9 cellular contexts compared by ENCODE assay signal in genomic region chr3:24522155-24522579, GRCh38. TPM values are rescaled to one million over a fixed set of nuclear protein-coding genes. Genes with fewer than 3 reads are reported as not detected.
DNase-seq lines count a peak whose midpoint lies in the region; ATAC-seq and TF ChIP-seq lines count a peak whose summit lies in the region.
"Had no signal": no experiment of that assay in that cellular context is flagged by ENCODE, and none has a peak within 500 bp of the region (broad histone marks: within the 10 kb centered on the region; RNA-seq: fewer than 3 reads in every experiment).

No MANE protein-coding gene starts in this region.

- DNase-seq in right lobe of liver (peak in 1 of 3 donors; percentile 47), GM20000 (ENCODE audit: low spot score) (no peak), GM13976 (ENCODE audit: low spot score) (no peak)
- DNase-seq: NCI-H1105 had no signal

- peaks cover 79% of the 10 kb centered on the region for H3K27me3 ChIP-seq in HUES64 (ENCODE audit: insufficient read depth, low read length)
- H3K27me3 ChIP-seq in duodenal mucosa (ENCODE audit: control insufficient read depth in 1 of 2, insufficient read depth in 2 of 2, low read length in 2 of 2) = peaks cover 4 to 16% of the 10 kb centered on the region in 2 donors
- no peaks in the 10 kb centered on the region for H3K27me3 ChIP-seq in right lobe of liver

- H3K9ac ChIP-seq in HUES64 (ENCODE audit: low read depth, low read length) (no peak overlapping the region), duodenal mucosa (ENCODE audit: low read depth in 1 of 2, low read length in 2 of 2) (no peak overlapping the region)

- H3K27me3 Mint-ChIP-seq in stimulated activated memory B cell treated with anti-CD40 and anti-IgM and Interleukin-4, amounts not matched to agents 10 μg/mL and 1 μg/mL and 100 μg/mL, for 72 hours = peaks cover 41% of the 10 kb centered on the region

- peak overlapping the region; percentile 46 for H3K4me3 Mint-ChIP-seq in stimulated activated memory B cell treated with anti-CD40 and anti-IgM and Interleukin-4, amounts not matched to agents 10 μg/mL and 1 μg/mL and 100 μg/mL, for 72 hours

- no peaks in the 10 kb centered on the region for H3K36me3 ChIP-seq in HUES64 (ENCODE audit: insufficient read depth, low read length)
- no peaks in the 10 kb centered on the region for H3K36me3 ChIP-seq in duodenal mucosa (ENCODE audit: control insufficient read depth in 1 of 2, insufficient read depth in 2 of 2, low read length in 2 of 2)
- no peaks in the 10 kb centered on the region for H3K36me3 ChIP-seq in right lobe of liver

- in situ Hi-C loops in GM13976 (cut with MboI; ENCODE audit: low sequenced_read_pairs, unreplicated experiment) = no loop called here

- H3K4me1 ChIP-seq in HUES64 (ENCODE audit: insufficient read depth, low read length) (peaks cover 32% of the 10 kb centered on the region), duodenal mucosa (ENCODE audit: control insufficient read depth in 1 of 2, insufficient read depth in 2 of 2, low read length in 2 of 2) (peaks cover 5 to 15% of the 10 kb centered on the region in 2 donors), right lobe of liver (peaks cover 0 to 18% (median 7%) of the 10 kb centered on the region in 4 donors)

- TF ChIP-seq POLR2A in right lobe of liver (IDR thresholded peaks at IDR 0.05) = no peak

- H3K9me3 ChIP-seq in HUES64 (ENCODE audit: insufficient read depth, low read depth, low read length) (no peaks in the 10 kb centered on the region), duodenal mucosa (ENCODE audit: control insufficient read depth in 1 of 2, low read length in 2 of 2) (no peaks in the 10 kb centered on the region), right lobe of liver (no peaks in the 10 kb centered on the region)

- peak in 3 of 4 donors; percentile 3 to 36 (median 3) for ATAC-seq in right lobe of liver
- ATAC-seq in stimulated activated memory B cell treated with anti-CD40 and anti-IgM and Interleukin-4, amounts not matched to agents 10 μg/mL and 1 μg/mL and 100 μg/mL, for 72 hours = no peak
- ATAC-seq in HG02610 (IDR thresholded peaks at IDR 0.05; ENCODE audit: unreplicated experiment) = no peak
- no peak for ATAC-seq in GM18868 (IDR thresholded peaks at IDR 0.05; ENCODE audit: unreplicated experiment)

- peaks cover 30% of the 10 kb centered on the region for H3K4me1 Mint-ChIP-seq in stimulated activated memory B cell treated with anti-CD40 and anti-IgM and Interleukin-4, amounts not matched to agents 10 μg/mL and 1 μg/mL and 100 μg/mL, for 72 hours

- no peak overlapping the region for H3K27ac Mint-ChIP-seq in stimulated activated memory B cell treated with anti-CD40 and anti-IgM and Interleukin-4, amounts not matched to agents 10 μg/mL and 1 μg/mL and 100 μg/mL, for 72 hours

- TF ChIP-seq CTCF in right lobe of liver (IDR thresholded peaks at IDR 0.05) (no peak), GM20000 (IDR thresholded peaks at IDR 0.05; ENCODE audit: extremely low read depth, missing control alignments) (no peak), GM13976 (IDR thresholded peaks at IDR 0.05; ENCODE audit: borderline replicate concordance, control extremely low read depth, extremely low read depth, insufficient read depth, missing control alignments) (no peak)

- H3K27ac ChIP-seq in HUES64 (ENCODE audit: low read depth, low read length) (no peak overlapping the region), duodenal mucosa (ENCODE audit: low read depth, low read length) (no peak overlapping the region), right lobe of liver (peak overlapping the region in 2 of 3 donors; percentile 24 to 67)

- H3K9me3 Mint-ChIP-seq in stimulated activated memory B cell treated with anti-CD40 and anti-IgM and Interleukin-4, amounts not matched to agents 10 μg/mL and 1 μg/mL and 100 μg/mL, for 72 hours = no peaks in the 10 kb centered on the region

- intact Hi-C loops in right lobe of liver (cut with DNase I) = no loop called here

- H3K36me3 Mint-ChIP-seq in stimulated activated memory B cell treated with anti-CD40 and anti-IgM and Interleukin-4, amounts not matched to agents 10 μg/mL and 1 μg/mL and 100 μg/mL, for 72 hours = no peaks in the 10 kb centered on the region

- H3K4me3 ChIP-seq in HUES64 (ENCODE audit: low read length) = peak overlapping the region; percentile 67
- H3K4me3 ChIP-seq in duodenal mucosa (ENCODE audit: low read depth in 1 of 2, low read length in 2 of 2) = peak overlapping the region; percentile 21 to 67
- H3K4me3 ChIP-seq in right lobe of liver = peak overlapping the region; percentile 63 to 79 (median 67)

- under 1% methylated on average over 12 of the region's 15 CpGs for WGBS in HUES64
- WGBS in right lobe of liver (ENCODE audit: insufficient coverage, low coverage, low lambda C conversion rate, missing lambda C conversion rate) = 0% methylated on average over 1 of the region's 15 CpGs

RNA-seq across cellular contexts. Expression of gene THRB, which starts 27.5 kb away (rescaled TPM):
- 0.85 TPM for polyA plus RNA-seq in HUES64 (2013, experiment 1 of 2)
- polyA plus RNA-seq in HUES64 (2013, experiment 2 of 2) = 1.3 TPM
- total RNA-seq in right lobe of liver = 10 to 100 TPM; 14.5 to 29.5 (median 17.3) TPM

Comparison
In these comparisons a context has a peak if more than half of its experiments do, and no peak if none do; other contexts are left out.
1. H3K27ac ChIP-seq: peak in right lobe of liver (2 of 3); none in HUES64 (single experiment) and duodenal mucosa (single experiment).
2. ATAC-seq: peak in right lobe of liver (3 of 4); none in stimulated activated memory B cell treated with anti-CD40 and anti-IgM and Interleukin-4, amounts not matched to agents 10 μg/mL and 1 μg/mL and 100 μg/mL, for 72 hours (single experiment), HG02610 (single experiment) and GM18868 (single experiment).
3. Peak in every context shown above with its lines, with median percentiles within 50 percentile points of each other: H3K4me3 ChIP-seq.